In genomic region chr19:38734176-38734425, GRCh38 we compare ENCODE assay signal across 10 cellular contexts. TPM values are rescaled to one million over a fixed set of nuclear protein-coding genes. Genes with fewer than 3 reads are reported as not detected.
A peak's percentile ranks its signal among the peaks of the same experiment; 100 is the strongest.
DNase-seq lines count a peak whose midpoint lies in the region; ATAC-seq, FAIRE-seq and TF ChIP-seq lines count a peak whose summit lies in the region.
"Had no signal": no experiment of that assay in that cellular context is flagged by ENCODE, and none has a peak within 500 bp of the region (broad histone marks: within the 10 kb centered on the region; RNA-seq: fewer than 3 reads in every experiment).

No MANE protein-coding gene starts in this region.

- peak overlapping the region; percentile 49; the same call in 1 of the 3 replicates for H3K27ac ChIP-seq in K562 (ENCODE audit: extremely low read depth, low read depth, low read length)
- H3K27ac ChIP-seq in naive thymus-derived CD4-positive, alpha-beta T cell (ENCODE audit: low read depth, low read length), result peak overlapping the region; percentile 47

- peak; percentile 47 for DNase-seq in AG08396 (ENCODE audit: low spot score)
- peak; percentile 83 for DNase-seq in GM19240 (ENCODE audit: insufficient read length, low spot score)
- DNase-seq in K562 (ENCODE audit: extremely low read depth in 1 of 4, low spot score in 3 of 4), result no peak
- DNase-seq in naive thymus-derived CD4-positive, alpha-beta T cell, result no peak
- no peak for DNase-seq in islet precursor cell
- DNase-seq in activated CD4-positive, alpha-beta T cell treated with anti-CD3 and anti-CD28 coated beads, Interleukin-2, amount 50 U/mL, for 48 hours, result no peak
- DNase-seq: NCI-H748 treated with DMSO at 0.1 percent for 48 hours had no signal

- peaks cover 0 to 13% (median 0%) of the 10 kb centered on the region in 5 donors for H3K36me3 Mint-ChIP-seq in naive thymus-derived CD4-positive, alpha-beta T cell

- peaks cover 0 to 10% (median 0%) of the 10 kb centered on the region in 5 donors for H3K27me3 Mint-ChIP-seq in naive thymus-derived CD4-positive, alpha-beta T cell

- no peak for TF ChIP-seq RAD21 in K562 (CRISPR knock-in tag; conservative IDR thresholded peaks at IDR 0.05 in 1 of 2, IDR thresholded peaks at IDR 0.05 in 1 of 2)

- no peak overlapping the region for H2AFZ ChIP-seq in K562 (ENCODE audit: low read depth, low read length)

- no peak for TF ChIP-seq CTCF in K562 (IDR thresholded peaks at IDR 0.05 in 2 of 3, conservative IDR thresholded peaks at IDR 0.05 in 1 of 3; ENCODE audit: insufficient read depth in 2 of 3, low read depth in 1 of 3, low read length in 3 of 3)

- in situ Hi-C loops in K562 (cut with MboI), result no loop called here

- H3K4me3 ChIP-seq in K562, result no peak overlapping the region
- H3K4me3 ChIP-seq in naive thymus-derived CD4-positive, alpha-beta T cell (ENCODE audit: low read length), result peak overlapping the region; percentile 41

- H3K36me3 ChIP-seq in K562 (ENCODE audit: control insufficient read depth, insufficient read depth, low read length), result peaks cover 29% of the 10 kb centered on the region; the same call in 2 of the 3 replicates
- H3K36me3 ChIP-seq in naive thymus-derived CD4-positive, alpha-beta T cell (ENCODE audit: control insufficient read depth in 2 of 3, insufficient read depth in 3 of 3, low read length in 3 of 3), result no peaks in the 10 kb centered on the region

- CTCF ChIA-PET in K562 (lab: Yijun Ruan, JAX; ENCODE audit: low intra/inter-chr PET ratio), result no interaction called here
- CTCF ChIA-PET in naive thymus-derived CD4-positive, alpha-beta T cell (lab: Charles Lee), result interaction anchor here (1.1 to 2.3 kb wide), 3 partner anchors 9 to 196 kb away, joined by 4 to 6 read pairs (median 5); partner anchors contain the start of genes MRPS12 and SARS2

- peaks cover 13 to 55% (median 29%) of the 10 kb centered on the region in 7 donors for H3K4me1 Mint-ChIP-seq in naive thymus-derived CD4-positive, alpha-beta T cell

- peak overlapping the region in 1 of 2 experiments; percentile 46; a peak in 2 of 4 replicates for H3K9ac ChIP-seq in K562 (ENCODE audit: insufficient read depth in 1 of 2, low read depth in 2 of 2, low read length in 2 of 2)

- no peak for FAIRE-seq in K562 (lab: Jason Lieb, UNC)

- H3K4me3 Mint-ChIP-seq in naive thymus-derived CD4-positive, alpha-beta T cell, result peak overlapping the region in 9 of 10 donors; percentile 32 to 83 (median 68)

- intact Hi-C loops in K562 (cut with micrococcal nuclease), result loop anchor here (10.0 kb wide), 2 partner anchors 189 to 201 kb away; partner anchors contain the start of genes MRPS12 and SARS2
- intact Hi-C loops in naive thymus-derived CD4-positive, alpha-beta T cell (cut with micrococcal nuclease), result loop anchor here (2.0 to 5.0 kb wide), 7 partner anchors 77 to 331 kb away; partner anchors contain the start of genes ECH1 (in 2 of the 2) and FAM98C (in 1 of the 2)

- H4K20me1 ChIP-seq in K562 (replicated peaks; ENCODE audit: control insufficient read depth, insufficient read depth, low read length), result 0 out of 2 replicates have a peak, but pooled peaks cover 3% of the 10 kb centered on the region

- H3K27ac Mint-ChIP-seq in naive thymus-derived CD4-positive, alpha-beta T cell, result peak overlapping the region in 8 of 9 donors; percentile 28 to 92 (median 72)

- peaks cover 17 to 59% of the 10 kb centered on the region in 2 experiments; a peak in 4 of 5 replicates for H3K4me1 ChIP-seq in K562 (replicated peaks in 1 of 2; ENCODE audit: control insufficient read depth in 2 of 2, insufficient read depth in 2 of 2, low read length in 2 of 2)
- H3K4me1 ChIP-seq in naive thymus-derived CD4-positive, alpha-beta T cell (ENCODE audit: control insufficient read depth in 2 of 2, insufficient read depth in 2 of 2, low read length in 2 of 2), result peaks cover 15 to 17% of the 10 kb centered on the region in 2 donors

- H3K9me3 ChIP-seq in K562 (replicated peaks; ENCODE audit: control insufficient read depth, insufficient read depth, low read depth, low read length), result no peaks in the 10 kb centered on the region
- H3K9me3 ChIP-seq in naive thymus-derived CD4-positive, alpha-beta T cell (ENCODE audit: control insufficient read depth in 2 of 3, low read length in 3 of 3), result no peaks in the 10 kb centered on the region

- peaks cover 0 to 1% (median 0%) of the 10 kb centered on the region in 11 donors for H3K9me3 Mint-ChIP-seq in naive thymus-derived CD4-positive, alpha-beta T cell

- H3K4me2 ChIP-seq in K562 (ENCODE audit: insufficient read depth, low read length), result no peak overlapping the region

- TF ChIP-seq POLR2A in K562 (conservative IDR thresholded peaks at IDR 0.05), result no peak

- POLR2A ChIA-PET in K562 (lab: Yijun Ruan, JAX), result interaction anchor here (0.6 to 1.5 kb wide), 9 partner anchors 11 to 288 kb away, joined by 3 to 5 read pairs (median 4); partner anchors contain the start of genes MRPS12 and SARS2
- POLR2A ChIA-PET in naive thymus-derived CD4-positive, alpha-beta T cell (lab: Charles Lee), result interaction anchor here (1.2 to 3.8 kb wide), 4 partner anchors 65 to 197 kb away, joined by 3 to 17 read pairs (median 4); partner anchors contain the start of genes HNRNPL, MRPS12 and SARS2

- WGBS in K562 (ENCODE audit: insufficient coverage, low coverage, missing lambda C conversion rate), result 35% methylated on average over 2 of the region's 4 CpGs

- ATAC-seq in K562 (no peak), GM18520 (IDR thresholded peaks at IDR 0.05; ENCODE audit: unreplicated experiment) (no peak), GM19455 (IDR thresholded peaks at IDR 0.05; ENCODE audit: unreplicated experiment) (no peak)
- no peak for ATAC-seq in naive thymus-derived CD4-positive, alpha-beta T cell

- no peak for TF ChIP-seq EP300 in K562 (IDR thresholded peaks at IDR 0.05; ENCODE audit: low read length)

- peaks cover 8% of the 10 kb centered on the region; the same call in 1 of the 3 replicates for H3K79me2 ChIP-seq in K562 (ENCODE audit: control insufficient read depth, insufficient read depth, low read length)

- H3K9me1 ChIP-seq in K562 (ENCODE audit: control insufficient read depth, insufficient read depth, low read length), result no peaks in the 10 kb centered on the region

- H3K27me3 ChIP-seq in K562 (ENCODE audit: control insufficient read depth in 2 of 2, insufficient read depth in 2 of 2, low read length in 2 of 2), result no peaks in the 10 kb centered on the region
- no peaks in the 10 kb centered on the region for H3K27me3 ChIP-seq in naive thymus-derived CD4-positive, alpha-beta T cell (ENCODE audit: control insufficient read depth in 2 of 2, insufficient read depth in 2 of 2, low read length in 2 of 2)

- no TSS peak for BruUV-seq in K562 (replicated peaks; lab: Mats Ljungman, UMichigan)

RNA-seq across cellular contexts. Expression of gene CAPN12, which starts 10.2 kb away (rescaled TPM):
- total RNA-seq in K562 (2011; cell fraction: chromatin; rRNA removed; ENCODE audit: low replicate concordance), result 21.8 and 34.6 TPM in 2 replicates
- 22.1 and 24.8 TPM in 2 replicates for total RNA-seq in K562 (2011; cell fraction: nucleolus; rRNA removed)
- total RNA-seq in K562 (2011; cell fraction: nucleoplasm; rRNA removed), result 16.0 and 28.2 TPM in 2 replicates
- 1.6 and 3.1 TPM in 2 replicates for total RNA-seq in K562 (2014; rRNA removed)
- 0.89 and 1.2 TPM in 2 replicates for total RNA-seq in K562 (2014; rRNA removed; fragmentation: Illumina TruSeq; extraction: Trizol)
- total RNA-seq in K562 (2015; rRNA removed; fragmentation: Illumina TruSeq; extraction: Trizol), result 0.83 and 0.87 TPM in 2 replicates
- 3.7 and 4.8 TPM in 2 replicates for total RNA-seq in K562 (2021)
- polyA plus RNA-seq in K562 (2011; rRNA removed), result 6.8 and 14.8 TPM in 2 replicates
- 11.9 and 13.7 TPM in 2 replicates for polyA plus RNA-seq in K562 (2011; cell fraction: cytosol; rRNA removed)
- polyA plus RNA-seq in K562 (2011; cell fraction: nucleus; rRNA removed), result 61.9 and 73.0 TPM in 2 replicates
- 2.9 and 8.2 TPM in 2 replicates for polyA plus RNA-seq in K562 (2012)
- polyA plus RNA-seq in K562 (2014; fragmentation: Illumina TruSeq; extraction: Trizol), result 3.4 and 4.7 TPM in 2 replicates
- polyA plus RNA-seq in K562 (2014; fragmentation: Nextera tagmentation; extraction: Ambion mirVana), result 1 to 10 TPM in 1 of 2 experiments, under 1 TPM in 1; 0.84 to 1.0 TPM
- 5.6 and 7.0 TPM in 2 replicates for polyA plus RNA-seq in K562 (2014; rRNA removed)
- polyA minus RNA-seq in K562 (2011; rRNA and poly(A)+ RNA removed), result 1.2 and 1.3 TPM in 2 replicates
- polyA minus RNA-seq in K562 (2011; cell fraction: cytosol; rRNA and poly(A)+ RNA removed), result 2.8 and 4.4 TPM in 2 replicates
- 5.1 and 7.3 TPM in 2 replicates for polyA minus RNA-seq in K562 (2011; cell fraction: nucleus; rRNA and poly(A)+ RNA removed)
- 1 to 10 TPM; 2.5 to 5.1 (median 2.7) TPM for total RNA-seq in naive thymus-derived CD4-positive, alpha-beta T cell
- polyA plus RNA-seq in naive thymus-derived CD4-positive, alpha-beta T cell, result under 1 TPM in 1 of 2 donors, not detected in 1; 0.84 TPM
- total RNA-seq: myocyte had no signal

RNA-seq across cellular contexts. Expression of gene LGALS7, which starts 39.2 kb away (rescaled TPM):
- total RNA-seq in K562 (2011; cell fraction: chromatin; rRNA removed; ENCODE audit: low replicate concordance), result not detected in 2 replicates
- not detected in 2 replicates for total RNA-seq in K562 (2011; cell fraction: nucleolus; rRNA removed)
- total RNA-seq in K562 (2011; cell fraction: nucleoplasm; rRNA removed), result not detected in 2 replicates
- total RNA-seq in K562 (2014; rRNA removed) (not detected in 2 replicates), K562 (2014; rRNA removed; fragmentation: Illumina TruSeq; extraction: Trizol) (not detected in 2 replicates), K562 (2015; rRNA removed; fragmentation: Illumina TruSeq; extraction: Trizol) (not detected in 2 replicates), K562 (2021) (not detected in 2 replicates)
- polyA plus RNA-seq in K562 (2011; rRNA removed) (not detected in 2 replicates), K562 (2014; fragmentation: Illumina TruSeq; extraction: Trizol) (not detected in 2 replicates), K562 (2014; fragmentation: Nextera tagmentation; extraction: Ambion mirVana) (not detected), K562 (2014; rRNA removed) (not detected in 2 replicates)
- polyA plus RNA-seq in K562 (2011; cell fraction: cytosol; rRNA removed), result not detected in 2 replicates
- not detected in 2 replicates for polyA plus RNA-seq in K562 (2011; cell fraction: nucleus; rRNA removed)
- polyA plus RNA-seq in K562 (2012), result not detected in 2 replicates
- not detected in 2 replicates for polyA minus RNA-seq in K562 (2011; rRNA and poly(A)+ RNA removed)
- polyA minus RNA-seq in K562 (2011; cell fraction: cytosol; rRNA and poly(A)+ RNA removed), result not detected in 2 replicates
- polyA minus RNA-seq in K562 (2011; cell fraction: nucleus; rRNA and poly(A)+ RNA removed), result not detected in 2 replicates
- total RNA-seq in naive thymus-derived CD4-positive, alpha-beta T cell, result not detected
- polyA plus RNA-seq in naive thymus-derived CD4-positive, alpha-beta T cell, result not detected
- total RNA-seq: myocyte had no signal

RNA-seq across cellular contexts. Expression of gene LGALS7B, which starts 54.9 kb away (rescaled TPM):
- not detected in 2 replicates for total RNA-seq in K562 (2011; cell fraction: chromatin; rRNA removed; ENCODE audit: low replicate concordance)
- total RNA-seq in K562 (2011; cell fraction: nucleolus; rRNA removed), result not detected in 2 replicates
- total RNA-seq in K562 (2011; cell fraction: nucleoplasm; rRNA removed), result not detected in 2 replicates
- not detected in 2 replicates for total RNA-seq in K562 (2014; rRNA removed)
- not detected in 2 replicates for total RNA-seq in K562 (2014; rRNA removed; fragmentation: Illumina TruSeq; extraction: Trizol)
- not detected in 2 replicates for total RNA-seq in K562 (2015; rRNA removed; fragmentation: Illumina TruSeq; extraction: Trizol)
- total RNA-seq in K562 (2021), result not detected in 2 replicates
- not detected in 2 replicates for polyA plus RNA-seq in K562 (2011; rRNA removed)
- polyA plus RNA-seq in K562 (2011; cell fraction: cytosol; rRNA removed), result not detected in 2 replicates
- not detected in 2 replicates for polyA plus RNA-seq in K562 (2011; cell fraction: nucleus; rRNA removed)
- polyA plus RNA-seq in K562 (2012), result not detected in 2 replicates
- polyA plus RNA-seq in K562 (2014; fragmentation: Illumina TruSeq; extraction: Trizol), result not detected in 2 replicates
- polyA plus RNA-seq in K562 (2014; fragmentation: Nextera tagmentation; extraction: Ambion mirVana), result not detected
- polyA plus RNA-seq in K562 (2014; rRNA removed), result not detected in 2 replicates
- polyA minus RNA-seq in K562 (2011; rRNA and poly(A)+ RNA removed), result not detected in 2 replicates
- not detected in 2 replicates for polyA minus RNA-seq in K562 (2011; cell fraction: cytosol; rRNA and poly(A)+ RNA removed)
- polyA minus RNA-seq in K562 (2011; cell fraction: nucleus; rRNA and poly(A)+ RNA removed), result not detected in 2 replicates
- total RNA-seq in naive thymus-derived CD4-positive, alpha-beta T cell, result not detected
- polyA plus RNA-seq in naive thymus-derived CD4-positive, alpha-beta T cell, result not detected
- total RNA-seq: myocyte had no signal

Comparison
In these comparisons a context has a peak if more than half of its experiments do, and no peak if none do; other contexts are left out.
1. DNase-seq: peak in AG08396 (single experiment) and GM19240 (single experiment); none in K562 (0 of 4), naive thymus-derived CD4-positive, alpha-beta T cell (0 of 9), islet precursor cell (single experiment) and activated CD4-positive, alpha-beta T cell treated with anti-CD3 and anti-CD28 coated beads, Interleukin-2, amount 50 U/mL, for 48 hours (0 of 2).